Comparison of ENCODE assay signal across 8 cellular contexts in genomic region chr1:39268112-39268581, GRCh38.
DNase-seq lines count a peak whose midpoint lies in the region; ATAC-seq and TF ChIP-seq lines count a peak whose summit lies in the region.

No MANE protein-coding gene starts in this region.

- TF ChIP-seq POLR2A in body of pancreas (IDR thresholded peaks at IDR 0.05) = no peak

- peaks cover 53% of the 10 kb centered on the region for H3K4me1 ChIP-seq in body of pancreas

- H3K27me3 ChIP-seq in body of pancreas = no peaks in the 10 kb centered on the region

- ATAC-seq in body of pancreas = peak; percentile 62
- ATAC-seq in GM19452 (IDR thresholded peaks at IDR 0.05; ENCODE audit: unreplicated experiment) = no peak
- no peak for ATAC-seq in HG03432 (IDR thresholded peaks at IDR 0.05; ENCODE audit: unreplicated experiment)

- intact Hi-C loops in body of pancreas (cut with DNase I) = no loop called here

- H3K9me3 ChIP-seq in body of pancreas = no peaks in the 10 kb centered on the region

- no peaks in the 10 kb centered on the region for H3K36me3 ChIP-seq in body of pancreas (replicated peaks in 1 of 2; ENCODE audit: insufficient read depth in 1 of 2, low read depth in 2 of 2)

- 27 to 55% methylated on average over 8 of the region's 8 CpGs for WGBS in body of pancreas, 2 donors

- H3K4me3 ChIP-seq in body of pancreas (no peak overlapping the region), retinal pigment epithelial cell (ENCODE audit: low read length) (peak overlapping the region; percentile 28)

- DNase-seq in stimulated activated CD4-positive, alpha-beta T cell treated with anti-CD3 and anti-CD28 coated beads, Interleukin-4, amount 100 ng/mL, for 24 hours = peak; percentile 11
- DNase-seq in stimulated activated CD4-positive, alpha-beta T cell treated with anti-CD3 and anti-CD28 coated beads, Interleukin-2, amount 100 ng/mL, for 48 hours = no peak
- DNase-seq in NCI-H2171 treated with DMSO at 0.1 percent for 48 hours (lab: John Stamatoyannopoulos, UW) (peak; percentile 80), body of pancreas (peak in 3 of 4 donors; percentile 41 to 55 (median 46)), hypothalamus (lab: John Stamatoyannopoulos, UW) (peak in 34 of 51 donors; percentile 24 to 87 (median 46)), retinal pigment epithelial cell (ENCODE audit: low read depth) (no peak)

- peak overlapping the region; percentile 25 to 61 (median 37) for H3K27ac ChIP-seq in body of pancreas

- TF ChIP-seq CTCF in body of pancreas (IDR thresholded peaks at IDR 0.05) (no peak), retinal pigment epithelial cell (conservative IDR thresholded peaks at IDR 0.05; ENCODE audit: low read depth, low read length) (no peak)

Comparison
In these comparisons a context has a peak if more than half of its experiments do, and no peak if none do; other contexts are left out.
1. DNase-seq: peak in stimulated activated CD4-positive, alpha-beta T cell treated with anti-CD3 and anti-CD28 coated beads, Interleukin-4, amount 100 ng/mL, for 24 hours (single experiment), NCI-H2171 treated with DMSO at 0.1 percent for 48 hours (single experiment), body of pancreas (3 of 4) and hypothalamus (34 of 51); none in stimulated activated CD4-positive, alpha-beta T cell treated with anti-CD3 and anti-CD28 coated beads, Interleukin-2, amount 100 ng/mL, for 48 hours (0 of 2) and retinal pigment epithelial cell (single experiment).